9 cellular contexts compared by ENCODE assay signal in the genomic region with DNA sequence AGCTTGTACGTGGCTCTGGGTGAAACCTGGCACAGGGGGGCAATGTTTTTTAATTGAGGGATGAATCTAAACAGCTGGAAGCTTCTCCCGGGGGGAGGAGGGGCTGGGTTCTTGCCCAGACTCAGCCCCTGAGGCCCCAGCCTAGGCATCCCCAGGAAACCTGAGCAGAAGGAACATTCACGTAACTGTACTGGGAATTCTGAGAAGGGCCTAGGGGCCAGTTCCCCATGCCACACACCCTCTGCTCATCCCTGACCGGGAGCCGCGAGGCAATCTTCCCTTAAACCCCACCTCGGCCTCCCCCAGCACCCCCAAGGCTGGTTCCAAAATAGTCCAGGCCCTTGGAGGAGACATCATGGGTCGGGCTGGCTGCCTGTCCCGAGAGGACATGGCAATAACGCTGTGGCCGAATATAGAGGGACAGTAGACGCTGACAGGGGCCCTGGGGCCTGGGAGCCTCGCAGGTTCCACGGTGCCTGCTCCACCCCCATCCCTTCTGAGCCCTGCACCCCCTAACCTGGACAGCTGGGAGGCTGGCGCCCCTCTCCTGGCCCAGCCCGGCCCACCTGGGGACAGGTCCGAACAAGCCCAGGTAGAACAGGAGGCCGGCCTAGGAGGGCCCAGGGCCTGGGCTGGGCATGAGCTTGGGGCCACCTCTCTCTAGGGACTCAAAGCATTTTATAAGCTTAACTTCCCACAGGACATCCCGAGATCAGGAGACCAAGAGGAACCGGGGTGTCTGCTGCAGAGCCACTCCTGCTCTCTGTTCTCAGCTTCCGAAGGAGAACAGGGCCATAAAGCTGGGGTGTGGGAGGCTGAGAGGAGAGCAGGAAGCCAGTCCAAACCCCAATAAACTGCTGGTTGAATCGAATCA.
DNase-seq lines count a peak whose midpoint lies in the region; ATAC-seq, FAIRE-seq and TF ChIP-seq lines count a peak whose summit lies in the region.
"Had no signal": no experiment of that assay in that cellular context is flagged by ENCODE, and none has a peak within 500 bp of the region (broad histone marks: within the 10 kb centered on the region; RNA-seq: fewer than 3 reads in every experiment).

No MANE protein-coding gene starts in this region.

- no peak overlapping the region for H2BK5ac ChIP-seq in H9 (ENCODE audit: insufficient read length, low read length)

- H3K4me3 ChIP-seq in keratinocyte (ENCODE audit: control insufficient read depth in 2 of 3, extremely low read depth in 1 of 3, insufficient read depth in 2 of 3, low read depth in 1 of 3, low read length in 3 of 3) (peak overlapping the region in 1 of 3 experiments; percentile 31), spleen (peak overlapping the region in 1 of 8 donors; percentile 42)

- no peak overlapping the region for H2BK15ac ChIP-seq in H9 (ENCODE audit: low read depth, low read length)

- no peak overlapping the region for H2BK12ac ChIP-seq in H9 (ENCODE audit: insufficient read length, low read depth, low read length)

- no peaks in the 10 kb centered on the region for H3K36me3 ChIP-seq in keratinocyte (ENCODE audit: control insufficient read depth in 2 of 2, extremely low read depth in 1 of 2, insufficient read depth in 2 of 2, low read length in 2 of 2)
- H3K36me3 ChIP-seq in spleen: no peaks in the 10 kb centered on the region

- WGBS in H9 (ENCODE audit: extremely low coverage, insufficient read length, low lambda C conversion rate): no CpG with 5 or more reads among the region's 22 CpGs
- 70 to 90% (median 86%) methylated on average over 15 to 22 of the region's 22 CpGs for WGBS in spleen, 5 donors

- peaks cover 4% of the 10 kb centered on the region; the same call in 1 of the 2 replicates for H3K27me3 Mint-ChIP-seq in H9 (ENCODE audit: low read depth)
- no peaks in the 10 kb centered on the region for H3K27me3 Mint-ChIP-seq in activated naive CD4-positive, alpha-beta T cell treated with anti-CD3 and anti-CD28 coated beads, Interleukin-2, amount 50 U/mL, for 24 hours

- H3K14ac ChIP-seq in H9 (ENCODE audit: insufficient read depth, low read length): no peak overlapping the region; the same call in 1 of the 2 replicates

- no peaks in the 10 kb centered on the region for H3K36me3 Mint-ChIP-seq in H9 (ENCODE audit: insufficient read depth in 1 of 3, low read depth in 3 of 3)
- H3K36me3 Mint-ChIP-seq in activated naive CD4-positive, alpha-beta T cell treated with anti-CD3 and anti-CD28 coated beads, Interleukin-2, amount 50 U/mL, for 24 hours: no peaks in the 10 kb centered on the region

- no peak overlapping the region for H3K4ac ChIP-seq in H9 (ENCODE audit: low read depth, low read length)

- H3K4me2 ChIP-seq in H9 (ENCODE audit: insufficient read depth, insufficient read length, low read length) (no peak overlapping the region), keratinocyte (ENCODE audit: control insufficient read depth, extremely low read depth, insufficient read depth, low read depth, low read length) (peak overlapping the region; percentile 42)

- H4K20me1 ChIP-seq in H9 (ENCODE audit: control insufficient read depth, insufficient read depth, insufficient read length) (no peaks in the 10 kb centered on the region), keratinocyte (ENCODE audit: control insufficient read depth, extremely low read depth, insufficient read depth, low read length) (no peaks in the 10 kb centered on the region)

- intact Hi-C loops in spleen (cut with DNase I; ENCODE audit: low total_unique reads): no loop called here

- peaks cover 43 to 50% of the 10 kb centered on the region in 2 experiments for H3K4me1 Mint-ChIP-seq in H9
- H3K4me1 Mint-ChIP-seq in activated naive CD4-positive, alpha-beta T cell treated with anti-CD3 and anti-CD28 coated beads, Interleukin-2, amount 50 U/mL, for 24 hours: peaks cover 30% of the 10 kb centered on the region

- H3K9me3 Mint-ChIP-seq in H9: no peaks in the 10 kb centered on the region
- no peaks in the 10 kb centered on the region for H3K9me3 Mint-ChIP-seq in activated naive CD4-positive, alpha-beta T cell treated with anti-CD3 and anti-CD28 coated beads, Interleukin-2, amount 50 U/mL, for 24 hours

- DNase-seq in H9 (no peak), keratinocyte (ENCODE audit: low read depth, low spot score) (no peak), spleen (no peak), mucosa of gallbladder (ENCODE audit: low spot score) (no peak)
- no peak for DNase-seq in activated effector memory CD4-positive, alpha-beta T cell treated with anti-CD3 and anti-CD28 coated beads, Interleukin-2, amount 50 U/mL, for 16 hours
- DNase-seq: NCI-H2029 had no signal

- peak overlapping the region in 2 of 3 experiments; percentile 76 to 86; a peak in 4 of 7 replicates for H3K27ac Mint-ChIP-seq in H9
- peak overlapping the region; percentile 41 for H3K27ac Mint-ChIP-seq in activated naive CD4-positive, alpha-beta T cell treated with anti-CD3 and anti-CD28 coated beads, Interleukin-2, amount 50 U/mL, for 24 hours

- no peak overlapping the region for H3K56ac ChIP-seq in H9 (ENCODE audit: insufficient read length, low read depth, low read length)

- H2BK20ac ChIP-seq in H9 (ENCODE audit: low read depth, low read length, poor library complexity, severe bottlenecking): no peak overlapping the region

- H2AFZ ChIP-seq in H9 (ENCODE audit: low read length) (no peak overlapping the region), keratinocyte (ENCODE audit: control insufficient read depth, low read length) (peak overlapping the region; percentile 60)

- H3K9me3 ChIP-seq in H9 (ENCODE audit: control insufficient read depth, low read depth, low read length) (no peaks in the 10 kb centered on the region), keratinocyte (ENCODE audit: control insufficient read depth, low read depth, low read length) (no peaks in the 10 kb centered on the region), spleen (no peaks in the 10 kb centered on the region)

- H3K27ac ChIP-seq in H9 (ENCODE audit: insufficient read length, low read depth, low read length) (no peak overlapping the region), keratinocyte (ENCODE audit: control insufficient read depth, insufficient read depth, low read length) (peak overlapping the region; percentile 79), spleen (peak overlapping the region in 7 of 8 donors; percentile 69 to 91 (median 81))

- H3K9ac ChIP-seq in H9 (ENCODE audit: extremely low read depth, insufficient read length, low read length) (no peak overlapping the region), keratinocyte (ENCODE audit: control insufficient read depth, extremely low read depth, insufficient read depth, low read length) (peak overlapping the region; percentile 80)

- H4K5ac ChIP-seq in H9 (ENCODE audit: insufficient read length, low read depth, low read length): no peak overlapping the region

- dilution Hi-C loops in keratinocyte (cut with MboI; ENCODE audit: extremely low pct_ligation_motif_present, low sequenced_read_pairs): loop anchor here (25.0 kb wide), 1 partner anchor 87 kb away; the partner anchor contains the start of gene TOB1

- H3K27me3 ChIP-seq in H9 (ENCODE audit: insufficient read depth, low read length) (no peaks in the 10 kb centered on the region), keratinocyte (ENCODE audit: control insufficient read depth, extremely low read depth, insufficient read depth, low read length) (no peaks in the 10 kb centered on the region), spleen (replicated peaks in 1 of 7) (peaks cover 0 to 15% (median 0%) of the 10 kb centered on the region in 7 donors)

- no peak overlapping the region for H4K91ac ChIP-seq in H9 (ENCODE audit: insufficient read length, low read depth, low read length)

- H3K79me1 ChIP-seq in H9 (ENCODE audit: insufficient read depth, low read depth, low read length, poor library complexity, severe bottlenecking): no peaks in the 10 kb centered on the region

- H4K8ac ChIP-seq in H9 (replicated peaks; ENCODE audit: insufficient read length, low read depth, low read length): no peak overlapping the region

- H3K4me3 Mint-ChIP-seq in H9: no peak overlapping the region
- H3K4me3 Mint-ChIP-seq in activated naive CD4-positive, alpha-beta T cell treated with anti-CD3 and anti-CD28 coated beads, Interleukin-2, amount 50 U/mL, for 24 hours: no peak overlapping the region

- no peak overlapping the region for H3K18ac ChIP-seq in H9 (ENCODE audit: insufficient read length, low read depth, low read length)

- no peak overlapping the region for H2BK120ac ChIP-seq in H9 (ENCODE audit: low read depth, low read length, poor library complexity, severe bottlenecking)

- ATAC-seq in HG03442 (IDR thresholded peaks at IDR 0.05; ENCODE audit: unreplicated experiment): no peak
- ATAC-seq in GM18873 (IDR thresholded peaks at IDR 0.05; ENCODE audit: low FRiP score, unreplicated experiment): no peak

- H3K4me1 ChIP-seq in H9 (ENCODE audit: insufficient read depth, low read length): peaks cover 3% of the 10 kb centered on the region; the same call in 1 of the 2 replicates
- peaks cover 48% of the 10 kb centered on the region for H3K4me1 ChIP-seq in keratinocyte (ENCODE audit: control insufficient read depth, extremely low read depth, insufficient read depth, low read length)
- peaks cover 25 to 77% (median 50%) of the 10 kb centered on the region in 6 donors for H3K4me1 ChIP-seq in spleen

- no peaks in the 10 kb centered on the region for H3K9me1 ChIP-seq in keratinocyte (ENCODE audit: control insufficient read depth, extremely low read depth, insufficient read depth, low read length)

- FAIRE-seq in keratinocyte (lab: Jason Lieb, UNC): no peak

- H3K23ac ChIP-seq in H9 (ENCODE audit: insufficient read length, low read depth, low read length): no peak overlapping the region

- no peaks in the 10 kb centered on the region for H3K79me2 ChIP-seq in H9 (ENCODE audit: insufficient read depth, low read length)
- no peaks in the 10 kb centered on the region for H3K79me2 ChIP-seq in keratinocyte (ENCODE audit: control insufficient read depth, insufficient read depth, low read length)

- H3T11ph ChIP-seq in H9 (ENCODE audit: low read length): no peak overlapping the region

- no peaks in the 10 kb centered on the region for H3K23me2 ChIP-seq in H9 (ENCODE audit: insufficient read length, low read depth, low read length, poor library complexity, severe bottlenecking)

- no peak for TF ChIP-seq POLR2A in spleen (IDR thresholded peaks at IDR 0.05)

- TF ChIP-seq CTCF in H9 (conservative IDR thresholded peaks at IDR 0.05) (no peak), keratinocyte (optimal IDR thresholded peaks at IDR 0.05 in 1 of 3, IDR thresholded peaks at IDR 0.05 in 1 of 3, conservative IDR thresholded peaks at IDR 0.05 in 1 of 3; ENCODE audit: extremely low read depth in 1 of 3, insufficient read depth in 2 of 3, low read length in 3 of 3) (no peak), spleen (IDR thresholded peaks at IDR 0.05 in 8 of 11, conservative IDR thresholded peaks at IDR 0.05 in 3 of 11) (no peak)

- no peak overlapping the region for H2AK5ac ChIP-seq in H9 (ENCODE audit: insufficient read length, low read length)
